Comparison of ENCODE assay signal across 8 cellular contexts in the genomic region with DNA sequence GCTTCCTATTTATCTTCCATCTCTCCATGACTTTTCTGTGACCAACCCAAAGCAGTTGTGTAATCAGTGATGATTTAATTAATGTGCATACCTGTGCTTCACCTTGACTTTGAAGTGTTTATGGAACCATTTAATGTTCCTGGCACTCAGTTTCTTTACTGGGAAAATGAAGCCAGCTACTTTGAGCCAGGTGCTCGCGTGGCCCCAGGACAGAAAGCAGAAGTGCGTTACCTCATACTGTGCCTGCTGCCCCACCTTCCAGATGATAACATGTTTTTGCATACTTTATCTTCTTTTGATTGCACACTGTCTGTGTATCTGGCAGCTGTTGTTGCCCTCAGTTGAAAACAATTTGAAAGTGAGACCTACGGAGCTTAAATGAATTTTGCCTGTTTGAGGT.
A peak's percentile ranks its signal among the peaks of the same experiment; 100 is the strongest.
DNase-seq lines count a peak whose midpoint lies in the region; ATAC-seq and TF ChIP-seq lines count a peak whose summit lies in the region.

No MANE protein-coding gene starts in this region.

- H3K4me2 ChIP-seq in MM.1S (ENCODE audit: low read depth, low read length) = no peak overlapping the region

- H3K27me3 ChIP-seq in naive thymus-derived CD4-positive, alpha-beta T cell (ENCODE audit: control insufficient read depth in 2 of 2, insufficient read depth in 2 of 2, low read length in 2 of 2) = no peaks in the 10 kb centered on the region
- no peaks in the 10 kb centered on the region for H3K27me3 ChIP-seq in MM.1S (replicated peaks; ENCODE audit: insufficient read depth, low read length)

- H3K4me3 Mint-ChIP-seq in naive thymus-derived CD4-positive, alpha-beta T cell = no peak overlapping the region

- H3K9me3 ChIP-seq in naive thymus-derived CD4-positive, alpha-beta T cell (ENCODE audit: control insufficient read depth in 2 of 3, low read length in 3 of 3) = no peaks in the 10 kb centered on the region
- H3K9me3 ChIP-seq in MM.1S (replicated peaks; ENCODE audit: insufficient read depth, low read length) = no peaks in the 10 kb centered on the region

- H3K9me3 Mint-ChIP-seq in naive thymus-derived CD4-positive, alpha-beta T cell = no peaks in the 10 kb centered on the region

- H3K79me2 ChIP-seq in MM.1S (ENCODE audit: low read length) = no peaks in the 10 kb centered on the region

- H3K27ac ChIP-seq in naive thymus-derived CD4-positive, alpha-beta T cell (ENCODE audit: low read depth, low read length) = no peak overlapping the region
- H3K27ac ChIP-seq in MM.1S (ENCODE audit: low read length) = no peak overlapping the region

- no peaks in the 10 kb centered on the region for H3K36me3 Mint-ChIP-seq in naive thymus-derived CD4-positive, alpha-beta T cell

- no peak overlapping the region for H2AFZ ChIP-seq in MM.1S (ENCODE audit: low read length)

- no peaks in the 10 kb centered on the region for H3K9me2 ChIP-seq in MM.1S (replicated peaks; ENCODE audit: insufficient read depth, low read length)

- H3F3A ChIP-seq in MM.1S (ENCODE audit: insufficient read depth, low read length) = no peaks in the 10 kb centered on the region

- no peak for TF ChIP-seq CTCF in MM.1S (IDR thresholded peaks at IDR 0.05; ENCODE audit: low read length)

- no peak overlapping the region for H3K27ac Mint-ChIP-seq in naive thymus-derived CD4-positive, alpha-beta T cell

- POLR2A ChIA-PET in naive thymus-derived CD4-positive, alpha-beta T cell (lab: Charles Lee) = no interaction called here

- H3K36me3 ChIP-seq in naive thymus-derived CD4-positive, alpha-beta T cell (ENCODE audit: control insufficient read depth in 2 of 3, insufficient read depth in 3 of 3, low read length in 3 of 3) = no peaks in the 10 kb centered on the region
- no peaks in the 10 kb centered on the region for H3K36me3 ChIP-seq in MM.1S (replicated peaks; ENCODE audit: insufficient read depth, low read length)

- no peak overlapping the region for H3K4me3 ChIP-seq in naive thymus-derived CD4-positive, alpha-beta T cell (ENCODE audit: low read length)
- no peak overlapping the region for H3K4me3 ChIP-seq in MM.1S (ENCODE audit: low read length)

- no peaks in the 10 kb centered on the region for H4K20me1 ChIP-seq in MM.1S (ENCODE audit: insufficient read depth, low read length)

- DNase-seq in NCI-H146 treated with DMSO at 0.1 percent for 48 hours (lab: John Stamatoyannopoulos, UW; ENCODE audit: unreplicated experiment) (peak; percentile 80), COLO829 (ENCODE audit: low spot score) (no peak), superior temporal gyrus (ENCODE audit: extremely low spot score) (no peak), MM.1S (no peak)
- DNase-seq in naive thymus-derived CD4-positive, alpha-beta T cell = no peak
- DNase-seq in activated CD4-positive, CD25-positive, alpha-beta regulatory T cell (lab: John Stamatoyannopoulos, UW) = no peak

- CTCF ChIA-PET in naive thymus-derived CD4-positive, alpha-beta T cell (lab: Charles Lee) = no interaction called here

- no peaks in the 10 kb centered on the region for H3K4me1 ChIP-seq in naive thymus-derived CD4-positive, alpha-beta T cell (ENCODE audit: control insufficient read depth in 2 of 2, insufficient read depth in 2 of 2, low read length in 2 of 2)
- peaks cover 12% of the 10 kb centered on the region for H3K4me1 ChIP-seq in MM.1S (ENCODE audit: low read length)

- H3K27me3 Mint-ChIP-seq in naive thymus-derived CD4-positive, alpha-beta T cell = peaks cover 8 to 30% (median 21%) of the 10 kb centered on the region in 5 donors

- no peak overlapping the region for H3K9ac ChIP-seq in MM.1S (ENCODE audit: low read length)

- ATAC-seq in GM19043 (IDR thresholded peaks at IDR 0.05; ENCODE audit: low read depth, unreplicated experiment) (peak; percentile 72), HG02798 (IDR thresholded peaks at IDR 0.05; ENCODE audit: poor library complexity, unreplicated experiment) (peak; percentile 86)
- peak; percentile 61 for ATAC-seq in naive thymus-derived CD4-positive, alpha-beta T cell

- peaks cover 0 to 17% (median 0%) of the 10 kb centered on the region in 7 donors for H3K4me1 Mint-ChIP-seq in naive thymus-derived CD4-positive, alpha-beta T cell

- intact Hi-C loops in naive thymus-derived CD4-positive, alpha-beta T cell (cut with micrococcal nuclease) = no loop called here
